ENCODE assay signal across 8 cellular contexts in genomic region chr4:146520894-146521542, GRCh38. TPM values are rescaled to one million over a fixed set of nuclear protein-coding genes. Genes with fewer than 3 reads are reported as not detected.
DNase-seq lines count a peak whose midpoint lies in the region; ATAC-seq and TF ChIP-seq lines count a peak whose summit lies in the region.

No MANE protein-coding gene starts in this region.

- H3K4me1 ChIP-seq in ACC112 (ENCODE audit: control insufficient read depth, insufficient read depth, low read length, unreplicated experiment) (peaks cover 12% of the 10 kb centered on the region), muscle layer of colon (ENCODE audit: insufficient read depth, low read length) (peaks cover 6% of the 10 kb centered on the region)

- no peak overlapping the region for H3K4me3 Mint-ChIP-seq in mesothelial cell of epicardium

- no peaks in the 10 kb centered on the region for H3K9me3 Mint-ChIP-seq in mesothelial cell of epicardium

- H3K27ac ChIP-seq in ACC112 (ENCODE audit: low read depth, low read length), result peak overlapping the region; percentile 77
- peak overlapping the region; percentile 83 for H3K27ac ChIP-seq in VCaP
- peak overlapping the region; percentile 79 for H3K27ac ChIP-seq in muscle layer of colon (ENCODE audit: low read depth, low read length)

- H3K27me3 Mint-ChIP-seq in mesothelial cell of epicardium (ENCODE audit: low read depth), result no peaks in the 10 kb centered on the region

- no peaks in the 10 kb centered on the region for H3K36me3 ChIP-seq in ACC112 (ENCODE audit: insufficient read depth, low read length)
- H3K36me3 ChIP-seq in muscle layer of colon (ENCODE audit: insufficient read depth, low read length), result no peaks in the 10 kb centered on the region

- H3K79me2 ChIP-seq in ACC112 (ENCODE audit: control insufficient read depth, insufficient read depth, low read length, unreplicated experiment), result peaks cover 24% of the 10 kb centered on the region

- H3K4me3 ChIP-seq in ACC112 (ENCODE audit: low read depth, low read length) (peak overlapping the region; percentile 86), GM12864 (ENCODE audit: low read depth, low read length) (peak overlapping the region; percentile 71), epithelial cell of proximal tubule (ENCODE audit: low read depth, low read length) (peak overlapping the region; percentile 97), muscle layer of colon (ENCODE audit: low read depth in 1 of 2, low read length in 2 of 2) (peak overlapping the region; percentile 63 to 78)

- H3K36me3 Mint-ChIP-seq in mesothelial cell of epicardium, result peaks cover 2% of the 10 kb centered on the region

- no peaks in the 10 kb centered on the region for H3K9me3 ChIP-seq in muscle layer of colon (ENCODE audit: low read length)

- peaks cover 8% of the 10 kb centered on the region for H3K4me1 Mint-ChIP-seq in mesothelial cell of epicardium

- H3K27me3 ChIP-seq in ACC112 (ENCODE audit: insufficient read depth, low read length), result no peaks in the 10 kb centered on the region
- H3K27me3 ChIP-seq in muscle layer of colon (ENCODE audit: control insufficient read depth in 1 of 2, insufficient read depth in 2 of 2, low read length in 2 of 2), result no peaks in the 10 kb centered on the region

- peak; percentile 53 for DNase-seq in GM12864 (ENCODE audit: low read depth)
- DNase-seq in NAMALWA (ENCODE audit: low spot score), result peak; percentile 82
- no peak for DNase-seq in epithelial cell of proximal tubule (ENCODE audit: low read depth)
- no peak for DNase-seq in mesothelial cell of epicardium (ENCODE audit: low spot score in 2 of 2, unreplicated experiment in 2 of 2)

- TF ChIP-seq CTCF in GM12864 (IDR thresholded peaks at IDR 0.05; ENCODE audit: low read depth, low read length, missing control alignments) (no peak), VCaP (conservative IDR thresholded peaks at IDR 0.05) (no peak), epithelial cell of proximal tubule (conservative IDR thresholded peaks at IDR 0.05; ENCODE audit: low read depth, low read length) (no peak), mesothelial cell of epicardium (IDR thresholded peaks at IDR 0.05; ENCODE audit: unreplicated experiment) (no peak)

- H3K27ac Mint-ChIP-seq in mesothelial cell of epicardium, result no peak overlapping the region

- peak overlapping the region; percentile 85 for H2AFZ ChIP-seq in ACC112 (ENCODE audit: low read length, unreplicated experiment)

- ATAC-seq in HG02623 (IDR thresholded peaks at IDR 0.05; ENCODE audit: unreplicated experiment), result peak; percentile 34

- H3K9ac ChIP-seq in muscle layer of colon (ENCODE audit: low read length), result peak overlapping the region; percentile 62

RNA-seq across cellular contexts. Expression of gene SLC10A7, which starts 0.7 kb away (rescaled TPM):
- total RNA-seq in epithelial cell of proximal tubule (3.8 and 5.1 TPM in 2 replicates), mesothelial cell of epicardium (13.3 to 15.9 TPM (median 15.5 TPM) in 3 replicates)

Comparison
In these comparisons a context has a peak if more than half of its experiments do, and no peak if none do; other contexts are left out.
1. DNase-seq: peak in GM12864 (single experiment) and NAMALWA (single experiment); none in epithelial cell of proximal tubule (single experiment) and mesothelial cell of epicardium (0 of 2).
2. Peak in every context shown above with its lines, with median percentiles within 50 percentile points of each other: H3K27ac ChIP-seq and H3K4me3 ChIP-seq.